ENCODE assay signal across 24 cellular contexts in genomic region chr6:50333696-50334095, GRCh38.
"Had no signal": no experiment of that assay in that cellular context is flagged by ENCODE, and none has a peak within 500 bp of the region (broad histone marks: within the 10 kb centered on the region; RNA-seq: fewer than 3 reads in every experiment).

No MANE protein-coding gene starts in this region.

- H3K27ac ChIP-seq: left ventricle myocardium inferior, ovary, skin epidermis, stomach, testis, thyroid gland, transverse colon, upper lobe of left lung had no signal

- H3K4me1 ChIP-seq: left ventricle myocardium inferior, stomach, testis, thyroid gland, transverse colon, upper lobe of left lung had no signal

- DNase-seq: hypothalamus; islet precursor cell; left ventricle myocardium inferior; midbrain; mucosa of descending colon; naive thymus-derived CD4-positive, alpha-beta T cell; ovary; retina; right cardiac atrium; stimulated activated CD4-positive, alpha-beta T cell treated with anti-CD3 and anti-CD28 coated beads, Interleukin-12 subunit alpha, Interleukin-12 subunit beta, amount 100 ng/mL, for 4 hours; stimulated activated CD4-positive, alpha-beta T cell treated with anti-CD3 and anti-CD28 coated beads, Interleukin-15, amount 100 ng/mL, for 24 hours; stimulated activated CD4-positive, alpha-beta T cell treated with anti-CD3 and anti-CD28 coated beads, Interleukin-2, amount 100 ng/mL, for 24 hours; stimulated activated CD4-positive, alpha-beta T cell treated with anti-CD3 and anti-CD28 coated beads, Interleukin-4, amount 100 ng/mL, for 1 hour; stimulated activated naive B cell treated with anti-CD40 and anti-IgM and Interleukin-4, amounts not matched to agents 10 μg/mL and 1 μg/mL and 100 μg/mL, for 72 hours; stimulated activated naive CD8-positive, alpha-beta T cell treated with anti-CD3 and anti-CD28 coated beads, Interleukin-15, Interleukin-2, amounts not matched to agents 100 U/mL and 50 U/mL, for 24 hours; stomach; testis; thyroid gland; transverse colon; upper lobe of left lung had no signal

- H3K27me3 ChIP-seq: ovary, stomach, testis, thyroid gland, transverse colon, upper lobe of left lung had no signal

- H3K36me3 ChIP-seq: left ventricle myocardium inferior, ovary, stomach, thyroid gland, transverse colon, upper lobe of left lung had no signal

- H3K9me3 ChIP-seq: left ventricle myocardium inferior, mucosa of descending colon, ovary, testis, thyroid gland, transverse colon, upper lobe of left lung had no signal

- H3K4me3 ChIP-seq: left ventricle myocardium inferior, lung, mucosa of descending colon, ovary, skin epidermis, stomach, testis, thyroid gland, transverse colon, upper lobe of left lung had no signal

- ATAC-seq: mucosa of descending colon; naive thymus-derived CD4-positive, alpha-beta T cell; natural killer cell treated with Interleukin-12 subunit alpha and Interleukin-12 subunit beta and Interleukin-15 and Interleukin-18, amount 100 ng/mL, for 72 hours; right cardiac atrium; sciatic nerve; stimulated activated naive B cell treated with anti-CD40 and anti-IgM and Interleukin-4, amounts not matched to agents 10 μg/mL and 1 μg/mL and 100 μg/mL, for 72 hours; stimulated activated naive CD8-positive, alpha-beta T cell treated with anti-CD3 and anti-CD28 coated beads, Interleukin-15, Interleukin-2, amounts not matched to agents 100 U/mL and 50 U/mL, for 24 hours had no signal
